Comparison of ENCODE assay signal across 14 cellular contexts in genomic region chr6:121522771-121523386, GRCh38.
DNase-seq lines count a peak whose midpoint lies in the region; ATAC-seq and TF ChIP-seq lines count a peak whose summit lies in the region.
"Had no signal": no experiment of that assay in that cellular context is flagged by ENCODE, and none has a peak within 500 bp of the region (broad histone marks: within the 10 kb centered on the region; RNA-seq: fewer than 3 reads in every experiment).

No MANE protein-coding gene starts in this region.

- H3K36me3 ChIP-seq in GM23338 (ENCODE audit: insufficient read depth): no peaks in the 10 kb centered on the region
- H3K36me3 ChIP-seq in ascending aorta: no peaks in the 10 kb centered on the region
- H3K36me3 ChIP-seq in lower lobe of right lung: no peaks in the 10 kb centered on the region
- H3K36me3 ChIP-seq in stomach smooth muscle (ENCODE audit: control insufficient read depth in 2 of 2, insufficient read depth in 2 of 2, low read length in 2 of 2): no peaks in the 10 kb centered on the region

- in situ Hi-C loops in ACHN (cut with HindIII; ENCODE audit: low pct_ligation_motif_present, low pct_unique_long_range_greater_than_20kb, low sequenced_read_pairs): no loop called here

- no peak for DNase-seq in GM23338 (ENCODE audit: low spot score)
- no peak for DNase-seq in ascending aorta (ENCODE audit: low spot score in 2 of 2)
- DNase-seq in lower lobe of right lung: no peak
- DNase-seq in ACHN: no peak
- no peak for DNase-seq in GM19240 (ENCODE audit: insufficient read length, low spot score)
- DNase-seq in natural killer cell treated with Interleukin-12 subunit alpha and Interleukin-12 subunit beta and Interleukin-15 and Interleukin-18, amount 100 ng/mL, for 72 hours (ENCODE audit: low spot score): no peak
- no peak for DNase-seq in hepatic stellate cell (ENCODE audit: low spot score)
- DNase-seq: activated B cell treated with CpG ODN at 0.5 μM for 24 hours; activated T-cell treated with anti-CD3 and anti-CD28 coated beads, Interleukin-2, amount 50 U/mL, for 48 hours; cerebellar nuclear complex; glutamatergic neuron; SHP77 had no signal

- H3K9me3 ChIP-seq in ascending aorta: no peaks in the 10 kb centered on the region
- H3K9me3 ChIP-seq in lower lobe of right lung: no peaks in the 10 kb centered on the region
- no peaks in the 10 kb centered on the region for H3K9me3 ChIP-seq in stomach smooth muscle (ENCODE audit: control insufficient read depth in 2 of 2, low read length in 2 of 2)

- H3K27ac ChIP-seq in GM23338 (ENCODE audit: low read depth) (peak overlapping the region; percentile 34; the same call in 1 of the 2 replicates), ascending aorta (peak overlapping the region; percentile 86 to 89), lower lobe of right lung (peak overlapping the region; percentile 64), stomach smooth muscle (ENCODE audit: low read length) (peak overlapping the region; percentile 63)

- H3K4me2 ChIP-seq in GM23338: no peak overlapping the region

- ATAC-seq in GM23338 (no peak), lower lobe of right lung (no peak)
- ATAC-seq in natural killer cell treated with Interleukin-12 subunit alpha and Interleukin-12 subunit beta and Interleukin-15 and Interleukin-18, amount 100 ng/mL, for 72 hours: no peak

- peak overlapping the region in 1 of 2 donors; percentile 62 for H3K9ac ChIP-seq in stomach smooth muscle (ENCODE audit: low read length in 2 of 2)

- no peak overlapping the region for H3K27ac Mint-ChIP-seq in GM23338
- no peak overlapping the region for H3K27ac Mint-ChIP-seq in natural killer cell treated with Interleukin-12 subunit alpha and Interleukin-12 subunit beta and Interleukin-15 and Interleukin-18, amount 100 ng/mL, for 72 hours
- H3K27ac Mint-ChIP-seq: activated B cell treated with CpG ODN at 0.5 μM for 24 hours; stimulated activated naive CD8-positive, alpha-beta T cell treated with anti-CD3 and anti-CD28 coated beads, Interleukin-15, Interleukin-2, amounts not matched to agents 100 ng/mL and 50 ng/mL, for 24 hours had no signal

- H4K20me1 ChIP-seq in GM23338 (replicated peaks; ENCODE audit: insufficient read depth): no peaks in the 10 kb centered on the region

- TF ChIP-seq CTCF in GM23338 (conservative IDR thresholded peaks at IDR 0.05; ENCODE audit: low read depth in 2 of 2) (no peak), ascending aorta (IDR thresholded peaks at IDR 0.05) (no peak), lower lobe of right lung (IDR thresholded peaks at IDR 0.05) (no peak)

- no peaks in the 10 kb centered on the region for H3K9me3 Mint-ChIP-seq in GM23338
- no peaks in the 10 kb centered on the region for H3K9me3 Mint-ChIP-seq in natural killer cell treated with Interleukin-12 subunit alpha and Interleukin-12 subunit beta and Interleukin-15 and Interleukin-18, amount 100 ng/mL, for 72 hours
- H3K9me3 Mint-ChIP-seq: activated B cell treated with CpG ODN at 0.5 μM for 24 hours; stimulated activated naive CD8-positive, alpha-beta T cell treated with anti-CD3 and anti-CD28 coated beads, Interleukin-15, Interleukin-2, amounts not matched to agents 100 ng/mL and 50 ng/mL, for 24 hours had no signal

- H3K9me2 ChIP-seq in GM23338 (ENCODE audit: insufficient read depth): no peaks in the 10 kb centered on the region

- intact Hi-C loops in ascending aorta (cut with DNase I) (loop anchor here (10.0 kb wide), 1 partner anchor 422 kb away; no protein-coding TSS in a partner anchor), lower lobe of right lung (cut with DNase I) (no loop called here)

- H3K4me1 Mint-ChIP-seq in GM23338: peaks cover 26% of the 10 kb centered on the region
- H3K4me1 Mint-ChIP-seq in natural killer cell treated with Interleukin-12 subunit alpha and Interleukin-12 subunit beta and Interleukin-15 and Interleukin-18, amount 100 ng/mL, for 72 hours (ENCODE audit: low read depth in 2 of 2): no peaks in the 10 kb centered on the region
- H3K4me1 Mint-ChIP-seq: activated B cell treated with CpG ODN at 0.5 μM for 24 hours had no signal

- H3K4me3 Mint-ChIP-seq in GM23338: no peak overlapping the region
- H3K4me3 Mint-ChIP-seq in natural killer cell treated with Interleukin-12 subunit alpha and Interleukin-12 subunit beta and Interleukin-15 and Interleukin-18, amount 100 ng/mL, for 72 hours: no peak overlapping the region
- H3K4me3 Mint-ChIP-seq: activated B cell treated with CpG ODN at 0.5 μM for 24 hours; stimulated activated naive CD8-positive, alpha-beta T cell treated with anti-CD3 and anti-CD28 coated beads, Interleukin-15, Interleukin-2, amounts not matched to agents 100 ng/mL and 50 ng/mL, for 24 hours had no signal

- no peaks in the 10 kb centered on the region for H3K27me3 Mint-ChIP-seq in GM23338 (ENCODE audit: insufficient read depth, low read depth, poor library complexity)
- no peaks in the 10 kb centered on the region for H3K27me3 Mint-ChIP-seq in natural killer cell treated with Interleukin-12 subunit alpha and Interleukin-12 subunit beta and Interleukin-15 and Interleukin-18, amount 100 ng/mL, for 72 hours
- H3K27me3 Mint-ChIP-seq: activated B cell treated with CpG ODN at 0.5 μM for 24 hours; stimulated activated naive CD8-positive, alpha-beta T cell treated with anti-CD3 and anti-CD28 coated beads, Interleukin-15, Interleukin-2, amounts not matched to agents 100 ng/mL and 50 ng/mL, for 24 hours had no signal

- peak overlapping the region; percentile 80 for H2AFZ ChIP-seq in GM23338

- H3K4me1 ChIP-seq in GM23338 (ENCODE audit: insufficient read depth) (peaks cover 32% of the 10 kb centered on the region), ascending aorta (peaks cover 9 to 45% of the 10 kb centered on the region in 2 donors), lower lobe of right lung (peaks cover 25% of the 10 kb centered on the region), stomach smooth muscle (ENCODE audit: control insufficient read depth, insufficient read depth, low read length) (peaks cover 15% of the 10 kb centered on the region)

- H3F3A ChIP-seq in GM23338 (replicated peaks; ENCODE audit: low read depth): no peaks in the 10 kb centered on the region

- no peaks in the 10 kb centered on the region for H3K36me3 Mint-ChIP-seq in GM23338 (ENCODE audit: low read depth)
- no peaks in the 10 kb centered on the region for H3K36me3 Mint-ChIP-seq in natural killer cell treated with Interleukin-12 subunit alpha and Interleukin-12 subunit beta and Interleukin-15 and Interleukin-18, amount 100 ng/mL, for 72 hours

- no peak overlapping the region for H3K4me3 ChIP-seq in GM23338
- H3K4me3 ChIP-seq in ascending aorta: peak overlapping the region in 1 of 2 donors; percentile 44
- no peak overlapping the region for H3K4me3 ChIP-seq in lower lobe of right lung
- H3K4me3 ChIP-seq in stomach smooth muscle (ENCODE audit: low read length in 2 of 2): peak overlapping the region in 1 of 2 donors; percentile 41

- H3K79me2 ChIP-seq in GM23338 (replicated peaks; ENCODE audit: insufficient read depth): no peaks in the 10 kb centered on the region

- no peaks in the 10 kb centered on the region for H3K27me3 ChIP-seq in GM23338 (ENCODE audit: insufficient read depth)
- no peaks in the 10 kb centered on the region for H3K27me3 ChIP-seq in ascending aorta
- no peaks in the 10 kb centered on the region for H3K27me3 ChIP-seq in lower lobe of right lung (ENCODE audit: low read depth)
- H3K27me3 ChIP-seq in stomach smooth muscle (ENCODE audit: control insufficient read depth in 1 of 2, insufficient read depth in 2 of 2, low read length in 2 of 2): no peaks in the 10 kb centered on the region

TF ChIP-seq in GM23338, 12 proteins besides CTCF, POLR2A, EP300 and RAD21 (continues in another document):
- TF ChIP-seq STAT1 (IDR thresholded peaks at IDR 0.05; ENCODE audit: unreplicated experiment): no peak
- no peak for TF ChIP-seq REST (IDR thresholded peaks at IDR 0.05; ENCODE audit: unreplicated experiment)
- no peak for TF ChIP-seq EZH2 (IDR thresholded peaks at IDR 0.05; ENCODE audit: low read depth, unreplicated experiment)
- no peak for TF ChIP-seq JUNB (IDR thresholded peaks at IDR 0.05; ENCODE audit: unreplicated experiment)
- TF ChIP-seq NANOG (IDR thresholded peaks at IDR 0.05; ENCODE audit: borderline replicate concordance): no peak
- TF ChIP-seq ZNF114 (CRISPR knock-in tag; IDR thresholded peaks at IDR 0.05): no peak
- no peak for TF ChIP-seq EZH2phosphoT487 (IDR thresholded peaks at IDR 0.05; ENCODE audit: unreplicated experiment)

Comparison
In these comparisons a context has a peak if more than half of its experiments do, and no peak if none do; other contexts are left out.
1. H3K27ac ChIP-seq: peak in every context shown above with its lines; median percentile 88 in ascending aorta; 64 in lower lobe of right lung; 63 in stomach smooth muscle; 34 in GM23338.